2 cellular contexts compared by ENCODE assay signal in the genomic region with DNA sequence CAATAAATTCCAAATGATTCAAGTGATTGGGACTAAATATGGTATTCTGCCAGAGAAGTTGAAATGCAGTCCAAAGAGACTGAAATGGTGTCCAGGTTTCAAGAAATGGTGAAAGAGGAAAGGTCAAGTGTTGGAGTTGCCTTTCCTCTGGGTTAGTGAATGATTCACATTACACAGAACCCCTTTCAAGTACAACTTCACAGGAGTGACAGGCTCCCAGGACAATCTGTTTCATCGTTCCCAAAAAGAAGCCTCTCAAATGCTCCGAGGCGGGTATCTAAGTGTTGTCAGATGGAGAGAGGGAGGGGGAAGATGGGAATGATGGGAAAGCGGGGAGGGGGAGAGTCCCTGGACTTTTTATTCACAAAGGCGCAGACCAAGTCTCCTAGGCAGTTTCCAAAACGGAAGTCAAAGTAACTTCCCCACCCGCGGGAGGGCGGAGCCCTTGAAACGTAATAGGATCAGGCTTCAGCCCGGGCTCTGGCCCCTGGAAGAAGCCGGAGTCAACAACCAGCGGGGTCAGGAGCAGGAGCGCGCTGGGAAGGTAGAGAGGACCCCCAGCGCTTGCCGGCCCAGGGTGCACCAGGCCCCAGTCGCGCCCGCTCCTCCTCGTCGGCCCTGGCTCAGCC.
TF ChIP-seq lines count a peak whose summit lies in the region.

No MANE protein-coding gene starts in this region.

TF ChIP-seq in HEK293, 187 proteins besides CTCF, POLR2A, EP300 and RAD21 (continued from another document and continues in another):
- peak; percentile 21; the same call in 1 of the 2 replicates for TF ChIP-seq PRDM4 (tag by site-specific recombination; IDR thresholded peaks at IDR 0.05)
- no peak for TF ChIP-seq ZNF473 (tag by site-specific recombination; IDR thresholded peaks at IDR 0.05)
- no peak for TF ChIP-seq GLI4 (tag by site-specific recombination; IDR thresholded peaks at IDR 0.05)
- peak; percentile 91 for TF ChIP-seq IKZF3 (tag by site-specific recombination; IDR thresholded peaks at IDR 0.05)
- no peak for TF ChIP-seq YY2 (tag by site-specific recombination; IDR thresholded peaks at IDR 0.05)
- no peak for TF ChIP-seq KLF8 (tag by site-specific recombination; IDR thresholded peaks at IDR 0.05)
- TF ChIP-seq SETDB1 (IDR thresholded peaks at IDR 0.05; ENCODE audit: insufficient read length, low read length): no peak
- peak; percentile 47; the same call in 1 of the 2 replicates for TF ChIP-seq ZEB2 (tag by site-specific recombination; IDR thresholded peaks at IDR 0.05)
- TF ChIP-seq GLIS1 (tag by site-specific recombination; IDR thresholded peaks at IDR 0.05): peak; percentile 52
- peak; percentile 17; the same call in 1 of the 2 replicates for TF ChIP-seq MZF1 (tag by site-specific recombination; IDR thresholded peaks at IDR 0.05; ENCODE audit: borderline replicate concordance)
- TF ChIP-seq ZNF76 (tag by site-specific recombination; IDR thresholded peaks at IDR 0.05; ENCODE audit: borderline replicate concordance, low read depth): peak; percentile 84
- TF ChIP-seq ZNF214 (tag by site-specific recombination; IDR thresholded peaks at IDR 0.05; ENCODE audit: borderline replicate concordance): no peak
- TF ChIP-seq ZNF138 (tag by site-specific recombination; IDR thresholded peaks at IDR 0.05; ENCODE audit: borderline replicate concordance): no peak
- no peak for TF ChIP-seq ZNF529 (tag by site-specific recombination; IDR thresholded peaks at IDR 0.05; ENCODE audit: insufficient replicate concordance)
- no peak for TF ChIP-seq GLI2 (tag by site-specific recombination; IDR thresholded peaks at IDR 0.05; ENCODE audit: borderline replicate concordance, low read depth)
- TF ChIP-seq ZNF423 (tag by site-specific recombination; IDR thresholded peaks at IDR 0.05): 0 out of 2 replicates have a peak, but pooled peaks have one; percentile 22
- TF ChIP-seq ZFP41 (tag by site-specific recombination; IDR thresholded peaks at IDR 0.05; ENCODE audit: borderline replicate concordance): no peak
- no peak for TF ChIP-seq ZNF10 (tag by site-specific recombination; IDR thresholded peaks at IDR 0.05)
- no peak for TF ChIP-seq ZFP3 (tag by site-specific recombination; IDR thresholded peaks at IDR 0.05; ENCODE audit: low read depth)
- no peak for TF ChIP-seq ZNF404 (tag by site-specific recombination; IDR thresholded peaks at IDR 0.05)
- no peak for TF ChIP-seq TCF7L2 (IDR thresholded peaks at IDR 0.05; ENCODE audit: borderline replicate concordance, low read depth, low read length)
- no peak for TF ChIP-seq EGR2 (tag by site-specific recombination; IDR thresholded peaks at IDR 0.05; ENCODE audit: low read depth)
- TF ChIP-seq, protein P1, sequence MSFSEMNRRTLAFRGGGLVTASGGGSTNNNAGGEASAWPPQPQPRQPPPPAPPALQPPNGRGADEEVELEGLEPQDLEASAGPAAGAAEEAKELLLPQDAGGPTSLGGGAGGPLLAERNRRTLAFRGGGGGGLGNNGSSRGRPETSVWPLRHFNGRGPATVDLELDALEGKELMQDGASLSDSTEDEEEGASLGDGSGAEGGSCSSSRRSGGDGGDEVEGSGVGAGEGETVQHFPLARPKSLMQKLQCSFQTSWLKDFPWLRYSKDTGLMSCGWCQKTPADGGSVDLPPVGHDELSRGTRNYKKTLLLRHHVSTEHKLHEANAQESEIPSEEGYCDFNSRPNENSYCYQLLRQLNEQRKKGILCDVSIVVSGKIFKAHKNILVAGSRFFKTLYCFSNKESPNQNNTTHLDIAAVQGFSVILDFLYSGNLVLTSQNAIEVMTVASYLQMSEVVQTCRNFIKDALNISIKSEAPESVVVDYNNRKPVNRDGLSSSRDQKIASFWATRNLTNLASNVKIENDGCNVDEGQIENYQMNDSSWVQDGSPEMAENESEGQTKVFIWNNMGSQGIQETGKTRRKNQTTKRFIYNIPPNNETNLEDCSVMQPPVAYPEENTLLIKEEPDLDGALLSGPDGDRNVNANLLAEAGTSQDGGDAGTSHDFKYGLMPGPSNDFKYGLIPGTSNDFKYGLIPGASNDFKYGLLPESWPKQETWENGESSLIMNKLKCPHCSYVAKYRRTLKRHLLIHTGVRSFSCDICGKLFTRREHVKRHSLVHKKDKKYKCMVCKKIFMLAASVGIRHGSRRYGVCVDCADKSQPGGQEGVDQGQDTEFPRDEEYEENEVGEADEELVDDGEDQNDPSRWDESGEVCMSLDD (tag by site-specific recombination; IDR thresholded peaks at IDR 0.05): no peak
- TF ChIP-seq ZBTB1 (tag by site-specific recombination; IDR thresholded peaks at IDR 0.05): no peak
- peak; percentile 74 for TF ChIP-seq ZNF366 (tag by site-specific recombination; conservative IDR thresholded peaks at IDR 0.05)
- no peak for TF ChIP-seq ZNF26 (tag by site-specific recombination; IDR thresholded peaks at IDR 0.05)
- no peak for TF ChIP-seq ZNF654 (tag by site-specific recombination; IDR thresholded peaks at IDR 0.05; ENCODE audit: low read depth)
- TF ChIP-seq ZNF169 (tag by site-specific recombination; IDR thresholded peaks at IDR 0.05): no peak

TF ChIP-seq in K562, 482 proteins besides CTCF, POLR2A, EP300 and RAD21 (continued from another document and continues in another):
- TF ChIP-seq AFF1 (IDR thresholded peaks at IDR 0.05; ENCODE audit: low read depth in 1 of 2, partially characterized antibody in 2 of 2) (peak in 1 of 2 experiments; percentile 51), ZNF445 (CRISPR knock-in tag; IDR thresholded peaks at IDR 0.05; ENCODE audit: low read depth) (no peak), CHCHD3 (CRISPR knock-in tag; IDR thresholded peaks at IDR 0.05) (peak; percentile 61; the same call in 1 of the 2 replicates), ZNF384 (IDR thresholded peaks at IDR 0.05; ENCODE audit: low read depth, low read length) (no peak), ELF2 (CRISPR knock-in tag; IDR thresholded peaks at IDR 0.05) (no peak), ELK1 (CRISPR knock-in tag; IDR thresholded peaks at IDR 0.05) (no peak), MEF2D (tag; conservative IDR thresholded peaks at IDR 0.05; ENCODE audit: low read depth) (no peak), ILF3 (IDR thresholded peaks at IDR 0.05; ENCODE audit: borderline replicate concordance) (no peak), NFE2L1 (tag; IDR thresholded peaks at IDR 0.05; ENCODE audit: borderline replicate concordance, low read depth) (no peak), ETV1 (tag; conservative IDR thresholded peaks at IDR 0.05; ENCODE audit: low read depth) (peak; percentile 49; the same call in 1 of the 2 replicates), UBTF (IDR thresholded peaks at IDR 0.05; ENCODE audit: borderline replicate concordance in 1 of 2, low read depth in 2 of 2, low read length in 2 of 2) (peak in 1 of 2 experiments; percentile 11; a peak in 1 of 4 replicates), ZNF655 (CRISPR knock-in tag; IDR thresholded peaks at IDR 0.05) (no peak), SAP30 (IDR thresholded peaks at IDR 0.05; ENCODE audit: borderline replicate concordance, insufficient read depth, low read depth, low read length, poor library complexity, severe bottlenecking) (no peak), FOXO4 (CRISPR knock-in tag; IDR thresholded peaks at IDR 0.05) (no peak), NUFIP1 (IDR thresholded peaks at IDR 0.05; ENCODE audit: partially characterized antibody) (no peak), RBM15 (IDR thresholded peaks at IDR 0.05; ENCODE audit: insufficient read depth, low read length) (no peak), MYBL2 (IDR thresholded peaks at IDR 0.05; ENCODE audit: low read depth) (no peak), MYBL2 (CRISPR knock-in tag; IDR thresholded peaks at IDR 0.05; ENCODE audit: borderline replicate concordance) (no peak), RBM14 (IDR thresholded peaks at IDR 0.05; ENCODE audit: borderline replicate concordance, insufficient read depth, low read depth, low read length) (no peak), ZBTB1 (CRISPR knock-in tag; IDR thresholded peaks at IDR 0.05; ENCODE audit: borderline replicate concordance, low read depth) (no peak), SNRNP70 (optimal IDR thresholded peaks at IDR 0.05; ENCODE audit: low read depth, low read length) (no peak)
- TF ChIP-seq, protein P2, sequence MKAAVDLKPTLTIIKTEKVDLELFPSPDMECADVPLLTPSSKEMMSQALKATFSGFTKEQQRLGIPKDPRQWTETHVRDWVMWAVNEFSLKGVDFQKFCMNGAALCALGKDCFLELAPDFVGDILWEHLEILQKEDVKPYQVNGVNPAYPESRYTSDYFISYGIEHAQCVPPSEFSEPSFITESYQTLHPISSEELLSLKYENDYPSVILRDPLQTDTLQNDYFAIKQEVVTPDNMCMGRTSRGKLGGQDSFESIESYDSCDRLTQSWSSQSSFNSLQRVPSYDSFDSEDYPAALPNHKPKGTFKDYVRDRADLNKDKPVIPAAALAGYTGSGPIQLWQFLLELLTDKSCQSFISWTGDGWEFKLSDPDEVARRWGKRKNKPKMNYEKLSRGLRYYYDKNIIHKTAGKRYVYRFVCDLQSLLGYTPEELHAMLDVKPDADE (conservative IDR thresholded peaks at IDR 0.05; ENCODE audit: control insufficient read depth, low read depth, low read length): peak; percentile 65
- TF ChIP-seq, protein P3, sequence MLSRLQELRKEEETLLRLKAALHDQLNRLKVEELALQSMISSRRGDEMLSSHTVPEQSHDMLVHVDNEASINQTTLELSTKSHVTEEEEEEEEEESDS (CRISPR knock-in tag; IDR thresholded peaks at IDR 0.05): no peak
- TF ChIP-seq, protein P4, sequence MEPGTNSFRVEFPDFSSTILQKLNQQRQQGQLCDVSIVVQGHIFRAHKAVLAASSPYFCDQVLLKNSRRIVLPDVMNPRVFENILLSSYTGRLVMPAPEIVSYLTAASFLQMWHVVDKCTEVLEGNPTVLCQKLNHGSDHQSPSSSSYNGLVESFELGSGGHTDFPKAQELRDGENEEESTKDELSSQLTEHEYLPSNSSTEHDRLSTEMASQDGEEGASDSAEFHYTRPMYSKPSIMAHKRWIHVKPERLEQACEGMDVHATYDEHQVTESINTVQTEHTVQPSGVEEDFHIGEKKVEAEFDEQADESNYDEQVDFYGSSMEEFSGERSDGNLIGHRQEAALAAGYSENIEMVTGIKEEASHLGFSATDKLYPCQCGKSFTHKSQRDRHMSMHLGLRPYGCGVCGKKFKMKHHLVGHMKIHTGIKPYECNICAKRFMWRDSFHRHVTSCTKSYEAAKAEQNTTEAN (CRISPR knock-in tag; IDR thresholded peaks at IDR 0.05): no peak
